1 cellular context compared by ENCODE assay signal in genomic region chr6:167077241-167077932, GRCh38.
TF ChIP-seq lines count a peak whose summit lies in the region.

No MANE protein-coding gene starts in this region.

TF ChIP-seq in HepG2, 621 proteins besides CTCF, POLR2A, EP300 and RAD21 (continued from another document):
- TF ChIP-seq FOXP4 (CRISPR knock-in tag; IDR thresholded peaks at IDR 0.05) (peak; percentile 46; the same call in 1 of the 2 replicates), ZNF773 (CRISPR knock-in tag; IDR thresholded peaks at IDR 0.05; ENCODE audit: borderline replicate concordance) (no peak), ZNF589 (CRISPR knock-in tag; conservative IDR thresholded peaks at IDR 0.05) (0 out of 2 replicates have a peak, but pooled peaks have one; percentile 42), ZGPAT (CRISPR knock-in tag; IDR thresholded peaks at IDR 0.05) (0 out of 2 replicates have a peak, but pooled peaks have one; percentile 31)
